ENCODE assay signal across 11 cellular contexts in the genomic region with DNA sequence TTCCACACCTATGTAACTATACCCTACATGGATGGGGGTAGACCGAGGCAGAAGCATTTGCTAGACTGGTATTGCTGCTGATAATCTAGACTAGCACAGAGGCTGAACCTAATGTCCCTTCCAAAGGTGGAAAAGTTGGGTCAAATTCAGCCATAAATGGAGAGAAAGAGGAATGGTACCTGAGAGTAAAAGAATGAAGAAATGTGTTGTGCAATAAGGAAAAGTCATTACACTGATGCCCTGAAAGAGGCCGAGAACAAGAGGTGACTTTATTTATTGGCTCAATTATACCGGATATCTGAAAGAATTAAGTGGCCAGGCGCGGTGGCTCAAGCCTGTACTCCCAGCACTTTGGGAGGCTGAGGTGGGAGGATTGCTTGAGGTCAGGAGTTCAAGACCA.
"Had no signal": no experiment of that assay in that cellular context is flagged by ENCODE, and none has a peak within 500 bp of the region (broad histone marks: within the 10 kb centered on the region; RNA-seq: fewer than 3 reads in every experiment).

No MANE protein-coding gene starts in this region.

- H3K27ac ChIP-seq: GM23248 had no signal

- H3K4me2 ChIP-seq: GM23338 had no signal

- H3K4me3 ChIP-seq: GM23248, GM23338, HAP-1 had no signal

- H2AFZ ChIP-seq: GM23248, GM23338 had no signal

- DNase-seq: GM23248, GOT3, H7, H9, HCEC 1CT, HFFc6 had no signal

- H3K36me3 ChIP-seq: HAP-1 had no signal

- FAIRE-seq: H1, H54 had no signal

- H3K9ac ChIP-seq: GM23248 had no signal

- ATAC-seq: GM23338, HCT116 had no signal

- H3K4me1 ChIP-seq: HAP-1 had no signal

- H3K9me3 ChIP-seq: HAP-1 had no signal
